In genomic region chr13:46975173-46975572, GRCh38 we compare ENCODE assay signal across 2 cellular contexts.
A peak's percentile ranks its signal among the peaks of the same experiment; 100 is the strongest.
TF ChIP-seq lines count a peak whose summit lies in the region.

No MANE protein-coding gene starts in this region.

TF ChIP-seq in HepG2, 621 proteins besides CTCF, POLR2A, EP300 and RAD21:
- TF ChIP-seq ZFP1 (CRISPR knock-in tag; IDR thresholded peaks at IDR 0.05) (no peak), ZNF136 (CRISPR knock-in tag; IDR thresholded peaks at IDR 0.05; ENCODE audit: low read depth) (peak; percentile 69; the same call in 1 of the 2 replicates)

TF ChIP-seq in GM12878, 131 proteins besides CTCF, POLR2A, EP300 and RAD21:
- TF ChIP-seq CBX5 (IDR thresholded peaks at IDR 0.05; ENCODE audit: low read depth) (0 out of 2 replicates have a peak, but pooled peaks have one; percentile 82), CBFB (IDR thresholded peaks at IDR 0.05; ENCODE audit: low read depth) (no peak), CREB1 (IDR thresholded peaks at IDR 0.05; ENCODE audit: low read depth) (no peak), E2F4 (IDR thresholded peaks at IDR 0.05; ENCODE audit: low read depth, low read length) (no peak)
TF ChIP-seq in GM12878: peak in this region for 1.
